ENCODE assay signal across 1 cellular context in the genomic region with DNA sequence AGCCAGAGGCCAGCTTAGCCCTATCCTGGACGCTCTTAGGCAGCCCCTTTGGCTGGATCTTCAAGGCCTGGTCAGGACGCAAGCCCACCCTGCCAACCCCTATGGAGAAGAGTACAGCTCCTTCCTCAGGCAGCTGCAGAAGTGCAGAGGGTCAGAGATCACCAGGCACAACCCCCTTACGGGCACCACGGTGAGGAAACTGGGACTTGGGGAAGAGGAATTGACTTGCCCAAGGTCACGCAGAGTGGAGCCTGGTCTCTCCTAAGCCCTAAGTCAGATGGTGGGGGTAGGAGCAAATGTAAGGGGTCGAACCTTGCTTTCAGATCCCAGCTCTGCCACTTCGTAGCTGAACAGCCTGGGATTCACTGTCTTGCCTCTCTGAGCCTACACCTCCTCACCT.
TF ChIP-seq lines count a peak whose summit lies in the region.

No MANE protein-coding gene starts in this region.

TF ChIP-seq in SK-N-SH, 30 proteins besides CTCF, POLR2A, EP300 and RAD21:
- no peak for TF ChIP-seq YY1 (IDR thresholded peaks at IDR 0.05; ENCODE audit: low read depth)
- no peak for TF ChIP-seq RXRA (IDR thresholded peaks at IDR 0.05; ENCODE audit: borderline replicate concordance, low read depth)
- TF ChIP-seq, protein P1, sequence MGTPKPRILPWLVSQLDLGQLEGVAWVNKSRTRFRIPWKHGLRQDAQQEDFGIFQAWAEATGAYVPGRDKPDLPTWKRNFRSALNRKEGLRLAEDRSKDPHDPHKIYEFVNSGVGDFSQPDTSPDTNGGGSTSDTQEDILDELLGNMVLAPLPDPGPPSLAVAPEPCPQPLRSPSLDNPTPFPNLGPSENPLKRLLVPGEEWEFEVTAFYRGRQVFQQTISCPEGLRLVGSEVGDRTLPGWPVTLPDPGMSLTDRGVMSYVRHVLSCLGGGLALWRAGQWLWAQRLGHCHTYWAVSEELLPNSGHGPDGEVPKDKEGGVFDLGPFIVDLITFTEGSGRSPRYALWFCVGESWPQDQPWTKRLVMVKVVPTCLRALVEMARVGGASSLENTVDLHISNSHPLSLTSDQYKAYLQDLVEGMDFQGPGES (IDR thresholded peaks at IDR 0.05; ENCODE audit: low read depth, low read length) = no peak
- TF ChIP-seq RCOR1 (IDR thresholded peaks at IDR 0.05; ENCODE audit: low read length) = no peak
- TF ChIP-seq TAF1 (IDR thresholded peaks at IDR 0.05; ENCODE audit: borderline replicate concordance, low read depth, low read length) = no peak
- TF ChIP-seq EZH2phosphoT487 (IDR thresholded peaks at IDR 0.05; ENCODE audit: borderline replicate concordance, low read depth) = no peak
- no peak for TF ChIP-seq GATA2 (CRISPR knock-in tag; IDR thresholded peaks at IDR 0.05)
- TF ChIP-seq FOXJ3 (CRISPR knock-in tag; IDR thresholded peaks at IDR 0.05) = no peak
- TF ChIP-seq GABPA (IDR thresholded peaks at IDR 0.05; ENCODE audit: low read depth) = no peak
- TF ChIP-seq CHD2 (IDR thresholded peaks at IDR 0.05; ENCODE audit: low read length, partially characterized antibody) = no peak
- TF ChIP-seq, protein P2, sequence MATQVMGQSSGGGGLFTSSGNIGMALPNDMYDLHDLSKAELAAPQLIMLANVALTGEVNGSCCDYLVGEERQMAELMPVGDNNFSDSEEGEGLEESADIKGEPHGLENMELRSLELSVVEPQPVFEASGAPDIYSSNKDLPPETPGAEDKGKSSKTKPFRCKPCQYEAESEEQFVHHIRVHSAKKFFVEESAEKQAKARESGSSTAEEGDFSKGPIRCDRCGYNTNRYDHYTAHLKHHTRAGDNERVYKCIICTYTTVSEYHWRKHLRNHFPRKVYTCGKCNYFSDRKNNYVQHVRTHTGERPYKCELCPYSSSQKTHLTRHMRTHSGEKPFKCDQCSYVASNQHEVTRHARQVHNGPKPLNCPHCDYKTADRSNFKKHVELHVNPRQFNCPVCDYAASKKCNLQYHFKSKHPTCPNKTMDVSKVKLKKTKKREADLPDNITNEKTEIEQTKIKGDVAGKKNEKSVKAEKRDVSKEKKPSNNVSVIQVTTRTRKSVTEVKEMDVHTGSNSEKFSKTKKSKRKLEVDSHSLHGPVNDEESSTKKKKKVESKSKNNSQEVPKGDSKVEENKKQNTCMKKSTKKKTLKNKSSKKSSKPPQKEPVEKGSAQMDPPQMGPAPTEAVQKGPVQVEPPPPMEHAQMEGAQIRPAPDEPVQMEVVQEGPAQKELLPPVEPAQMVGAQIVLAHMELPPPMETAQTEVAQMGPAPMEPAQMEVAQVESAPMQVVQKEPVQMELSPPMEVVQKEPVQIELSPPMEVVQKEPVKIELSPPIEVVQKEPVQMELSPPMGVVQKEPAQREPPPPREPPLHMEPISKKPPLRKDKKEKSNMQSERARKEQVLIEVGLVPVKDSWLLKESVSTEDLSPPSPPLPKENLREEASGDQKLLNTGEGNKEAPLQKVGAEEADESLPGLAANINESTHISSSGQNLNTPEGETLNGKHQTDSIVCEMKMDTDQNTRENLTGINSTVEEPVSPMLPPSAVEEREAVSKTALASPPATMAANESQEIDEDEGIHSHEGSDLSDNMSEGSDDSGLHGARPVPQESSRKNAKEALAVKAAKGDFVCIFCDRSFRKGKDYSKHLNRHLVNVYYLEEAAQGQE (IDR thresholded peaks at IDR 0.05; ENCODE audit: low read depth, low read length) = no peak
- no peak for TF ChIP-seq FOSL2 (IDR thresholded peaks at IDR 0.05; ENCODE audit: borderline replicate concordance, low read depth)
- TF ChIP-seq, protein P3, sequence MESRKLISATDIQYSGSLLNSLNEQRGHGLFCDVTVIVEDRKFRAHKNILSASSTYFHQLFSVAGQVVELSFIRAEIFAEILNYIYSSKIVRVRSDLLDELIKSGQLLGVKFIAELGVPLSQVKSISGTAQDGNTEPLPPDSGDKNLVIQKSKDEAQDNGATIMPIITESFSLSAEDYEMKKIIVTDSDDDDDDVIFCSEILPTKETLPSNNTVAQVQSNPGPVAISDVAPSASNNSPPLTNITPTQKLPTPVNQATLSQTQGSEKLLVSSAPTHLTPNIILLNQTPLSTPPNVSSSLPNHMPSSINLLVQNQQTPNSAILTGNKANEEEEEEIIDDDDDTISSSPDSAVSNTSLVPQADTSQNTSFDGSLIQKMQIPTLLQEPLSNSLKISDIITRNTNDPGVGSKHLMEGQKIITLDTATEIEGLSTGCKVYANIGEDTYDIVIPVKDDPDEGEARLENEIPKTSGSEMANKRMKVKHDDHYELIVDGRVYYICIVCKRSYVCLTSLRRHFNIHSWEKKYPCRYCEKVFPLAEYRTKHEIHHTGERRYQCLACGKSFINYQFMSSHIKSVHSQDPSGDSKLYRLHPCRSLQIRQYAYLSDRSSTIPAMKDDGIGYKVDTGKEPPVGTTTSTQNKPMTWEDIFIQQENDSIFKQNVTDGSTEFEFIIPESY (IDR thresholded peaks at IDR 0.05; ENCODE audit: borderline replicate concordance, low read depth) = no peak
- TF ChIP-seq SIN3A (IDR thresholded peaks at IDR 0.05; ENCODE audit: borderline replicate concordance, low read depth, low read length) = no peak
- TF ChIP-seq, protein P4, sequence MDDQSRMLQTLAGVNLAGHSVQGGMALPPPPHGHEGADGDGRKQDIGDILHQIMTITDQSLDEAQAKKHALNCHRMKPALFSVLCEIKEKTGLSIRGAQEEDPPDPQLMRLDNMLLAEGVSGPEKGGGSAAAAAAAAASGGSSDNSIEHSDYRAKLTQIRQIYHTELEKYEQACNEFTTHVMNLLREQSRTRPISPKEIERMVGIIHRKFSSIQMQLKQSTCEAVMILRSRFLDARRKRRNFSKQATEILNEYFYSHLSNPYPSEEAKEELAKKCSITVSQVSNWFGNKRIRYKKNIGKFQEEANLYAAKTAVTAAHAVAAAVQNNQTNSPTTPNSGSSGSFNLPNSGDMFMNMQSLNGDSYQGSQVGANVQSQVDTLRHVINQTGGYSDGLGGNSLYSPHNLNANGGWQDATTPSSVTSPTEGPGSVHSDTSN (IDR thresholded peaks at IDR 0.05) = no peak
